In the genomic region with DNA sequence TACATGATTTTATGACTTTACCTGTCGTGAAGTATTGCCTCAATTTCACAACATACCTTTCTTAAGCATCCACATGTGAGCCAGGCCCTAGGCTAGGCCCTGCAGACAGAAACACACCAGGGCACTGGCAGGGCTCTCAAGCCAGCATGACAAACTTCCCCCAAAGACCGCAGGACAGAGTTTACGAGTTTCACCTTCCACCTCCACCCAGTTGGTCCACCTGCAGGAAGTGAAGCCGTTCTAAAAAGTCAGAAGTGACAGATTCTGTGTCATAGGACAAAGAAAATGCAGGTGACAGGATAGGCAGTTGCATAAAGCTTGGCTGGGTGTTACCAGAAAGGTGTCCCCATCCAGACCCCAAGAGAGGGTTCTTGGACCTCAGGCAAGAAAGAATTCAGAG, we compare ENCODE assay signal across 9 cellular contexts. TPM values are rescaled to one million over a fixed set of nuclear protein-coding genes. Genes with fewer than 3 reads are reported as not detected.
DNase-seq lines count a peak whose midpoint lies in the region; ATAC-seq lines count a peak whose summit lies in the region.
"Had no signal": no experiment of that assay in that cellular context is flagged by ENCODE, and none has a peak within 500 bp of the region (broad histone marks: within the 10 kb centered on the region; RNA-seq: fewer than 3 reads in every experiment).

No MANE protein-coding gene starts in this region.

- no peaks in the 10 kb centered on the region for H3K27me3 Mint-ChIP-seq in activated naive CD4-positive, alpha-beta T cell treated with anti-CD3 and anti-CD28 coated beads for 36 hours (ENCODE audit: low read depth)
- peaks cover 0 to 6% of the 10 kb centered on the region in 2 donors for H3K27me3 Mint-ChIP-seq in stimulated activated naive B cell treated with anti-CD40 and anti-IgM and Interleukin-4, amounts not matched to agents 10 μg/mL and 1 μg/mL and 100 μg/mL, for 72 hours

- no peaks in the 10 kb centered on the region for H3K4me1 ChIP-seq in right cardiac atrium (ENCODE audit: control insufficient read depth, insufficient read depth, low read length)

- CTCF ChIA-PET in activated naive CD4-positive, alpha-beta T cell treated with anti-CD3 and anti-CD28 coated beads for 36 hours (lab: Charles Lee): no interaction called here

- no peaks in the 10 kb centered on the region for H3K36me3 Mint-ChIP-seq in activated naive CD4-positive, alpha-beta T cell treated with anti-CD3 and anti-CD28 coated beads for 36 hours (ENCODE audit: low read depth)
- peaks cover 0 to 4% of the 10 kb centered on the region in 2 donors for H3K36me3 Mint-ChIP-seq in stimulated activated naive B cell treated with anti-CD40 and anti-IgM and Interleukin-4, amounts not matched to agents 10 μg/mL and 1 μg/mL and 100 μg/mL, for 72 hours

- no peak overlapping the region for H3K27ac ChIP-seq in right cardiac atrium (ENCODE audit: low read length)

- no peak overlapping the region for H3K4me3 ChIP-seq in right cardiac atrium (ENCODE audit: low read length)

- H3K9me3 Mint-ChIP-seq in activated naive CD4-positive, alpha-beta T cell treated with anti-CD3 and anti-CD28 coated beads for 36 hours: peaks cover 2% of the 10 kb centered on the region
- peaks cover 3 to 4% of the 10 kb centered on the region in 2 donors for H3K9me3 Mint-ChIP-seq in stimulated activated naive B cell treated with anti-CD40 and anti-IgM and Interleukin-4, amounts not matched to agents 10 μg/mL and 1 μg/mL and 100 μg/mL, for 72 hours

- H3K9me3 ChIP-seq in right cardiac atrium (ENCODE audit: control insufficient read depth, low read length): no peaks in the 10 kb centered on the region

- intact Hi-C loops in activated naive CD4-positive, alpha-beta T cell treated with anti-CD3 and anti-CD28 coated beads for 36 hours (cut with micrococcal nuclease): no loop called here
- intact Hi-C loops in right cardiac atrium (cut with DNase I): no loop called here

- no peaks in the 10 kb centered on the region for H3K27me3 ChIP-seq in right cardiac atrium (ENCODE audit: control insufficient read depth, insufficient read depth)

- peak; percentile 8 for DNase-seq in activated naive CD4-positive, alpha-beta T cell treated with Interleukin-2 at 50 U/mL for 16 hours
- DNase-seq in activated naive CD4-positive, alpha-beta T cell treated with anti-CD3 and anti-CD28 coated beads for 36 hours: no peak
- peak; percentile 12 for DNase-seq in SW480 (ENCODE audit: low spot score)
- peak; percentile 8 for DNase-seq in stimulated activated naive B cell treated with anti-CD40 and anti-IgM and Interleukin-4, amounts not matched to agents 10 μg/mL and 1 μg/mL and 100 μg/mL, for 72 hours
- no peak for DNase-seq in NCI-H187 treated with DMSO at 0.1 percent for 48 hours (lab: John Stamatoyannopoulos, UW)
- DNase-seq in activated CD4-positive, CD25-positive, alpha-beta regulatory T cell treated with anti-CD3 and anti-CD28 coated beads, Interleukin-2, amount 50 U/mL, for 72 hours: no peak
- no peak for DNase-seq in right cardiac atrium
- DNase-seq: NCI-H510A treated with DMSO at 0.1 percent for 48 hours had no signal

- no peak overlapping the region for H3K27ac Mint-ChIP-seq in activated naive CD4-positive, alpha-beta T cell treated with anti-CD3 and anti-CD28 coated beads for 36 hours
- H3K27ac Mint-ChIP-seq in stimulated activated naive B cell treated with anti-CD40 and anti-IgM and Interleukin-4, amounts not matched to agents 10 μg/mL and 1 μg/mL and 100 μg/mL, for 72 hours: peak overlapping the region; percentile 87

- 90% methylated on average over 4 of the region's 4 CpGs for WGBS in right cardiac atrium

- ATAC-seq in HG02610 (IDR thresholded peaks at IDR 0.05; ENCODE audit: unreplicated experiment) (peak; percentile 79), right cardiac atrium (no peak)
- ATAC-seq in stimulated activated naive B cell treated with anti-CD40 and anti-IgM and Interleukin-4, amounts not matched to agents 10 μg/mL and 1 μg/mL and 100 μg/mL, for 72 hours (replicated peaks): peak; percentile 48 to 61

- no peak overlapping the region for H3K4me3 Mint-ChIP-seq in activated naive CD4-positive, alpha-beta T cell treated with anti-CD3 and anti-CD28 coated beads for 36 hours
- H3K4me3 Mint-ChIP-seq in stimulated activated naive B cell treated with anti-CD40 and anti-IgM and Interleukin-4, amounts not matched to agents 10 μg/mL and 1 μg/mL and 100 μg/mL, for 72 hours: peak overlapping the region in 1 of 2 donors; percentile 36

- H3K4me1 Mint-ChIP-seq in activated naive CD4-positive, alpha-beta T cell treated with anti-CD3 and anti-CD28 coated beads for 36 hours (ENCODE audit: low read depth): peaks cover 16% of the 10 kb centered on the region
- peaks cover 9 to 19% of the 10 kb centered on the region in 2 donors for H3K4me1 Mint-ChIP-seq in stimulated activated naive B cell treated with anti-CD40 and anti-IgM and Interleukin-4, amounts not matched to agents 10 μg/mL and 1 μg/mL and 100 μg/mL, for 72 hours

RNA-seq across cellular contexts. Expression of a gene that starts 30.7 kb away (rescaled TPM):
- 10 to 100 TPM; 33.2 to 34.6 TPM for total RNA-seq in activated naive CD4-positive, alpha-beta T cell treated with anti-CD3 and anti-CD28 coated beads for 36 hours
- total RNA-seq in right cardiac atrium: 1 to 10 TPM; 6.8 to 8.9 (median 7.9) TPM
- polyA plus RNA-seq in right cardiac atrium: 3.3 TPM

Comparison
In these comparisons a context has a peak if more than half of its experiments do, and no peak if none do; other contexts are left out.
1. DNase-seq: peak in activated naive CD4-positive, alpha-beta T cell treated with Interleukin-2 at 50 U/mL for 16 hours (single experiment), SW480 (single experiment) and stimulated activated naive B cell treated with anti-CD40 and anti-IgM and Interleukin-4, amounts not matched to agents 10 μg/mL and 1 μg/mL and 100 μg/mL, for 72 hours (single experiment); none in activated naive CD4-positive, alpha-beta T cell treated with anti-CD3 and anti-CD28 coated beads for 36 hours (single experiment), NCI-H187 treated with DMSO at 0.1 percent for 48 hours (single experiment), activated CD4-positive, CD25-positive, alpha-beta regulatory T cell treated with anti-CD3 and anti-CD28 coated beads, Interleukin-2, amount 50 U/mL, for 72 hours (single experiment) and right cardiac atrium (0 of 3).
2. ATAC-seq: peak in HG02610 (single experiment) and stimulated activated naive B cell treated with anti-CD40 and anti-IgM and Interleukin-4, amounts not matched to agents 10 μg/mL and 1 μg/mL and 100 μg/mL, for 72 hours (2 of 2); none in right cardiac atrium (0 of 2).